ENCODE assay signal across 8 cellular contexts in genomic region chr19:40424637-40425449, GRCh38. TPM values are rescaled to one million over a fixed set of nuclear protein-coding genes. Genes with fewer than 3 reads are reported as not detected.
A peak's percentile ranks its signal among the peaks of the same experiment; 100 is the strongest.
DNase-seq lines count a peak whose midpoint lies in the region; ATAC-seq and TF ChIP-seq lines count a peak whose summit lies in the region.

No MANE protein-coding gene starts in this region.

- peaks cover 6% of the 10 kb centered on the region for H3K79me1 ChIP-seq in mesenchymal stem cell (replicated peaks; ENCODE audit: low read length, poor library complexity, severe bottlenecking)

- peak overlapping the region; percentile 75 for H2BK12ac ChIP-seq in mesenchymal stem cell (ENCODE audit: low read length in 2 of 2)

- in situ Hi-C loops in KBM-7 (cut with MboI; ENCODE audit: low pct_unique_long_range_greater_than_20kb, low sequenced_read_pairs) = no loop called here

- H3K23ac ChIP-seq in mesenchymal stem cell (ENCODE audit: low read length in 2 of 2) = peak overlapping the region; percentile 67 to 98

- no peak for ATAC-seq in upper lobe of right lung
- ATAC-seq in HG03097 (IDR thresholded peaks at IDR 0.05; ENCODE audit: low FRiP score, unreplicated experiment) = no peak

- H2AFZ ChIP-seq in mesenchymal stem cell (ENCODE audit: low read depth, low read length) = no peak overlapping the region

- H3K18ac ChIP-seq in mesenchymal stem cell (ENCODE audit: low read depth in 1 of 2, low read length in 2 of 2) = peak overlapping the region; percentile 86 to 96

- H3K4ac ChIP-seq in mesenchymal stem cell (ENCODE audit: low read depth in 1 of 2, low read length in 2 of 2) = peak overlapping the region; percentile 73 to 89

- H4K8ac ChIP-seq in mesenchymal stem cell (ENCODE audit: low read length) = peak overlapping the region; percentile 83

- peak overlapping the region; percentile 97 for H2BK5ac ChIP-seq in mesenchymal stem cell (ENCODE audit: low read depth, low read length, poor library complexity, severe bottlenecking)

- H3K4me3 ChIP-seq in GM12875 (ENCODE audit: low read depth, low read length) (peak overlapping the region; percentile 88), NT2/D1 (ENCODE audit: insufficient read length, low read depth) (peak overlapping the region; percentile 84), mesenchymal stem cell (ENCODE audit: insufficient read depth in 1 of 2, low read depth in 1 of 2, low read length in 2 of 2) (peak overlapping the region; percentile 80 to 86), upper lobe of right lung (peak overlapping the region; percentile 60)

- H3K27me3 ChIP-seq in NT2/D1 (ENCODE audit: insufficient read depth, insufficient read length) (no peaks in the 10 kb centered on the region), mesenchymal stem cell (ENCODE audit: control insufficient read depth in 1 of 2, insufficient read depth in 1 of 2, low read length in 2 of 2) (no peaks in the 10 kb centered on the region), upper lobe of right lung (no peaks in the 10 kb centered on the region)

- H3K4me1 ChIP-seq in NT2/D1 (ENCODE audit: insufficient read depth, insufficient read length) = no peaks in the 10 kb centered on the region
- H3K4me1 ChIP-seq in mesenchymal stem cell (ENCODE audit: control insufficient read depth, insufficient read depth, low read depth, low read length) = peaks cover 11% of the 10 kb centered on the region
- H3K4me1 ChIP-seq in upper lobe of right lung = peaks cover 42% of the 10 kb centered on the region

- H3K9ac ChIP-seq in NT2/D1 (ENCODE audit: insufficient read length, low read depth) (peak overlapping the region; percentile 92), mesenchymal stem cell (ENCODE audit: low read length) (peak overlapping the region; percentile 99)

- H3K36me3 ChIP-seq in NT2/D1 (ENCODE audit: insufficient read depth, insufficient read length, low read length) = peaks cover 15% of the 10 kb centered on the region
- H3K36me3 ChIP-seq in mesenchymal stem cell (ENCODE audit: control insufficient read depth in 1 of 2, insufficient read depth in 2 of 2, low read depth in 1 of 2, low read length in 2 of 2) = peaks cover 11 to 15% of the 10 kb centered on the region in 2 experiments
- H3K36me3 ChIP-seq in upper lobe of right lung = peaks cover 13% of the 10 kb centered on the region

- no peaks in the 10 kb centered on the region for H3K9me3 ChIP-seq in NT2/D1 (ENCODE audit: insufficient read depth, low read length)
- no peaks in the 10 kb centered on the region for H3K9me3 ChIP-seq in mesenchymal stem cell (ENCODE audit: control insufficient read depth, low read length)
- no peaks in the 10 kb centered on the region for H3K9me3 ChIP-seq in upper lobe of right lung

- peak overlapping the region; percentile 88 for H2AK5ac ChIP-seq in mesenchymal stem cell (ENCODE audit: low read length, severe bottlenecking)

- H3K4me2 ChIP-seq in mesenchymal stem cell (ENCODE audit: low read length, poor library complexity, severe bottlenecking) = peak overlapping the region; percentile 94

- H3K14ac ChIP-seq in mesenchymal stem cell (ENCODE audit: low read length in 2 of 2) = peak overlapping the region; percentile 43 to 94

- peak overlapping the region; percentile 85 for H4K91ac ChIP-seq in mesenchymal stem cell (ENCODE audit: low read length)

- WGBS in mesenchymal stem cell = 1% methylated on average over 20 of the region's 28 CpGs

- H3K27ac ChIP-seq in cingulate gyrus (ENCODE audit: low read depth, low read length) = peak overlapping the region; percentile 90
- H3K27ac ChIP-seq in mesenchymal stem cell (ENCODE audit: low read length, poor library complexity, severe bottlenecking) = peak overlapping the region; percentile 99
- peak overlapping the region; percentile 98 for H3K27ac ChIP-seq in upper lobe of right lung

- peak overlapping the region; percentile 100 for H2BK15ac ChIP-seq in mesenchymal stem cell (ENCODE audit: low read depth, poor library complexity, severe bottlenecking)

- DNase-seq in NT2/D1 (ENCODE audit: low read depth, low spot score) (no peak), mesenchymal stem cell (peak; percentile 41), upper lobe of right lung (no peak), KBM-7 (no peak), NCI-H82 (lab: John Stamatoyannopoulos, UW) (no peak)

- TF ChIP-seq CTCF in GM12875 (IDR thresholded peaks at IDR 0.05; ENCODE audit: borderline replicate concordance, insufficient read depth, low read depth, low read length) (no peak), upper lobe of right lung (IDR thresholded peaks at IDR 0.05) (no peak)

- peak overlapping the region; percentile 96 for H2BK120ac ChIP-seq in mesenchymal stem cell (ENCODE audit: low read depth, low read length)

- intact Hi-C loops in upper lobe of right lung (cut with DNase I) = no loop called here

RNA-seq across cellular contexts. Expression of gene SERTAD1, which starts 0.9 kb away (rescaled TPM):
- polyA plus RNA-seq in mesenchymal stem cell (2013, experiment 1 of 2) = 11.7 TPM
- 12.3 TPM for polyA plus RNA-seq in mesenchymal stem cell (2013, experiment 2 of 2)
- 22.1 TPM for total RNA-seq in upper lobe of right lung

RNA-seq across cellular contexts. Expression of gene PRX, which starts 11.7 kb away (rescaled TPM):
- polyA plus RNA-seq in mesenchymal stem cell (2013, experiment 1 of 2) = 2.1 TPM
- polyA plus RNA-seq in mesenchymal stem cell (2013, experiment 2 of 2) = 1.9 TPM
- 36.2 TPM for total RNA-seq in upper lobe of right lung

RNA-seq across cellular contexts. Expression of gene SERTAD3, which starts 19.3 kb away (rescaled TPM):
- polyA plus RNA-seq in mesenchymal stem cell (2013, experiment 1 of 2) = 22.0 TPM
- polyA plus RNA-seq in mesenchymal stem cell (2013, experiment 2 of 2) = 22.4 TPM
- 32.6 TPM for total RNA-seq in upper lobe of right lung

RNA-seq across cellular contexts. Expression of gene HIPK4, which starts 34.9 kb away (rescaled TPM):
- 0.29 TPM for polyA plus RNA-seq in mesenchymal stem cell (2013, experiment 1 of 2)
- polyA plus RNA-seq in mesenchymal stem cell (2013, experiment 2 of 2) = 0.25 TPM
- total RNA-seq in upper lobe of right lung = 0.64 TPM

RNA-seq across cellular contexts. Expression of gene BLVRB, which starts 40.7 kb away (rescaled TPM):
- polyA plus RNA-seq in mesenchymal stem cell (2013, experiment 1 of 2) = 83.8 TPM
- polyA plus RNA-seq in mesenchymal stem cell (2013, experiment 2 of 2) = 80.0 TPM
- 132 TPM for total RNA-seq in upper lobe of right lung
